Comparison of ENCODE assay signal across 31 cellular contexts in genomic region chr16:71246309-71246708, GRCh38. TPM values are rescaled to one million over a fixed set of nuclear protein-coding genes. Genes with fewer than 3 reads are reported as not detected.
"Had no signal": no experiment of that assay in that cellular context is flagged by ENCODE, and none has a peak within 500 bp of the region (broad histone marks: within the 10 kb centered on the region; RNA-seq: fewer than 3 reads in every experiment).

No MANE protein-coding gene starts in this region.

- H3K4me3 Mint-ChIP-seq: dendritic cell treated with granulocyte-macrophage colony-stimulating factor and Interleukin-4, amounts not matched to agents 40 ng/mL and 50 ng/mL, for 4 days; effector memory CD8-positive, alpha-beta T cell; endodermal cell had no signal

- H3K27ac ChIP-seq: colonic mucosa, coronary artery, dorsolateral prefrontal cortex, epithelial cell of prostate, esophagus muscularis mucosa, esophagus squamous epithelium, foreskin keratinocyte, gastrocnemius medialis, gastroesophageal sphincter, heart left ventricle, heart right ventricle had no signal

- ATAC-seq: effector memory CD8-positive, alpha-beta T cell; esophagus mucosa; foreskin keratinocyte; gastrocnemius medialis; gastroesophageal sphincter; heart left ventricle; heart right ventricle had no signal

- H3K36me3 ChIP-seq: colonic mucosa, esophagus muscularis mucosa, esophagus squamous epithelium, gastrocnemius medialis, gastroesophageal sphincter, heart left ventricle, heart right ventricle had no signal

- H3K27me3 ChIP-seq: colonic mucosa, dorsolateral prefrontal cortex, esophagus muscularis mucosa, esophagus squamous epithelium, foreskin keratinocyte, gastrocnemius medialis had no signal

- DNase-seq: colonic mucosa; cortex of kidney; dermis blood vessel endothelial cell; dorsolateral prefrontal cortex; effector CD4-positive, alpha-beta T cell; effector CD8-positive, alpha-beta T cell; effector memory CD4-positive, alpha-beta T cell; effector memory CD8-positive, alpha-beta T cell; endodermal cell; erythroblast; esophagus squamous epithelium; foreskin fibroblast; foreskin keratinocyte; foreskin melanocyte; gastrocnemius medialis; glutamatergic neuron; head of caudate nucleus; heart left ventricle; heart right ventricle had no signal

- H3K9me3 Mint-ChIP-seq: dendritic cell treated with granulocyte-macrophage colony-stimulating factor and Interleukin-4, amounts not matched to agents 40 ng/mL and 50 ng/mL, for 4 days; effector memory CD8-positive, alpha-beta T cell; endodermal cell had no signal

- H3K9me3 ChIP-seq: colonic mucosa, esophagus muscularis mucosa, esophagus squamous epithelium, gastrocnemius medialis, gastroesophageal sphincter, heart left ventricle, heart right ventricle had no signal

- H3K4me1 ChIP-seq: colonic mucosa, esophagus muscularis mucosa, foreskin keratinocyte, gastrocnemius medialis, gastroesophageal sphincter, heart left ventricle, heart right ventricle had no signal

- FAIRE-seq: colon, endometrium, endothelial cell of umbilical vein, frontal cortex had no signal

- H3K4me3 ChIP-seq: colonic mucosa, coronary artery, dorsolateral prefrontal cortex, esophagus muscularis mucosa, esophagus squamous epithelium, gastrocnemius medialis, gastroesophageal sphincter, heart left ventricle, heart right ventricle had no signal

- H3K27ac Mint-ChIP-seq: dendritic cell treated with granulocyte-macrophage colony-stimulating factor and Interleukin-4, amounts not matched to agents 40 ng/mL and 50 ng/mL, for 4 days; effector memory CD8-positive, alpha-beta T cell; endodermal cell had no signal

RNA-seq across cellular contexts. Expression of gene HYDIN, which starts 15.8 kb away (rescaled TPM):
- total RNA-seq: dermis microvascular lymphatic vessel endothelial cell, endothelial cell of umbilical vein, glomerular endothelial cell had no signal
- polyA plus RNA-seq: endothelial cell of umbilical vein had no signal
